Comparison of ENCODE assay signal across 1 cellular context in the genomic region with DNA sequence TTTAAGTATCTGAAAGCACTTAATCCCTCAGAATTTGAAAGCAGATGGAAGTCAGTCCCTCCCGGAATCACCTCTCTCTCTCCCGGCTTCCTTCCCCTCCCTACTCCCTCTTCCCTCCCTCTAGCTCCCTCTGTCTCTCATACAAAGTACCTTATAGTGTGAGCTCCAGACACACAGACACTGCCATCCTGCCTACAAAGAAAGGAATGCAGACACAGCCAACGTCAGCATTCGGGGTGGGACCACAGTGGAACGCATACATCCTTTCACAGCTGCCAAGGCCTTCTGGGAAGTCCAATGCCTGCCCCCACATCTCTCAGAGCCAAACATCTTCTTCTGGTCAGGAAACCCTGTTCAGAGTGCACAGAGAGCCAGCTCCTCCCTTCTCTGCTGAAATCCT.
TF ChIP-seq lines count a peak whose summit lies in the region.

No MANE protein-coding gene starts in this region.

TF ChIP-seq in liver, 16 proteins besides CTCF, POLR2A, EP300 and RAD21 (continued from another document):
- TF ChIP-seq, protein P1, sequence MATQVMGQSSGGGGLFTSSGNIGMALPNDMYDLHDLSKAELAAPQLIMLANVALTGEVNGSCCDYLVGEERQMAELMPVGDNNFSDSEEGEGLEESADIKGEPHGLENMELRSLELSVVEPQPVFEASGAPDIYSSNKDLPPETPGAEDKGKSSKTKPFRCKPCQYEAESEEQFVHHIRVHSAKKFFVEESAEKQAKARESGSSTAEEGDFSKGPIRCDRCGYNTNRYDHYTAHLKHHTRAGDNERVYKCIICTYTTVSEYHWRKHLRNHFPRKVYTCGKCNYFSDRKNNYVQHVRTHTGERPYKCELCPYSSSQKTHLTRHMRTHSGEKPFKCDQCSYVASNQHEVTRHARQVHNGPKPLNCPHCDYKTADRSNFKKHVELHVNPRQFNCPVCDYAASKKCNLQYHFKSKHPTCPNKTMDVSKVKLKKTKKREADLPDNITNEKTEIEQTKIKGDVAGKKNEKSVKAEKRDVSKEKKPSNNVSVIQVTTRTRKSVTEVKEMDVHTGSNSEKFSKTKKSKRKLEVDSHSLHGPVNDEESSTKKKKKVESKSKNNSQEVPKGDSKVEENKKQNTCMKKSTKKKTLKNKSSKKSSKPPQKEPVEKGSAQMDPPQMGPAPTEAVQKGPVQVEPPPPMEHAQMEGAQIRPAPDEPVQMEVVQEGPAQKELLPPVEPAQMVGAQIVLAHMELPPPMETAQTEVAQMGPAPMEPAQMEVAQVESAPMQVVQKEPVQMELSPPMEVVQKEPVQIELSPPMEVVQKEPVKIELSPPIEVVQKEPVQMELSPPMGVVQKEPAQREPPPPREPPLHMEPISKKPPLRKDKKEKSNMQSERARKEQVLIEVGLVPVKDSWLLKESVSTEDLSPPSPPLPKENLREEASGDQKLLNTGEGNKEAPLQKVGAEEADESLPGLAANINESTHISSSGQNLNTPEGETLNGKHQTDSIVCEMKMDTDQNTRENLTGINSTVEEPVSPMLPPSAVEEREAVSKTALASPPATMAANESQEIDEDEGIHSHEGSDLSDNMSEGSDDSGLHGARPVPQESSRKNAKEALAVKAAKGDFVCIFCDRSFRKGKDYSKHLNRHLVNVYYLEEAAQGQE (IDR thresholded peaks at IDR 0.05) = no peak
- TF ChIP-seq TAF1 (conservative IDR thresholded peaks at IDR 0.05) = no peak
- TF ChIP-seq, protein P2, sequence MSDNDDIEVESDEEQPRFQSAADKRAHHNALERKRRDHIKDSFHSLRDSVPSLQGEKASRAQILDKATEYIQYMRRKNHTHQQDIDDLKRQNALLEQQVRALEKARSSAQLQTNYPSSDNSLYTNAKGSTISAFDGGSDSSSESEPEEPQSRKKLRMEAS (IDR thresholded peaks at IDR 0.05) = no peak
- no peak for TF ChIP-seq EGR1 (IDR thresholded peaks at IDR 0.05; ENCODE audit: low read depth in 2 of 2)
- TF ChIP-seq FOXA2 (IDR thresholded peaks at IDR 0.05) = no peak
TF ChIP-seq in liver: peak in this region for 3.
